1 cellular context compared by ENCODE assay signal in genomic region chrX:153669174-153669890, GRCh38.
A peak's percentile ranks its signal among the peaks of the same experiment; 100 is the strongest.
TF ChIP-seq lines count a peak whose summit lies in the region.

No MANE protein-coding gene starts in this region.

TF ChIP-seq in K562, 482 proteins besides CTCF, POLR2A, EP300 and RAD21:
- TF ChIP-seq SMC3 (conservative IDR thresholded peaks at IDR 0.05; ENCODE audit: insufficient read depth, low read depth, low read length) (peak; percentile 39; the same call in 1 of the 2 replicates), XRCC5 (IDR thresholded peaks at IDR 0.05; ENCODE audit: low read depth, low read length) (0 out of 2 replicates have a peak, but pooled peaks have one; percentile 31), STAT5A (IDR thresholded peaks at IDR 0.05; ENCODE audit: borderline replicate concordance, low read length) (no peak), RBM39 (optimal IDR thresholded peaks at IDR 0.05; ENCODE audit: low read depth, low read length) (no peak), MAFK (IDR thresholded peaks at IDR 0.05; ENCODE audit: low read length) (no peak), YBX1 (IDR thresholded peaks at IDR 0.05) (no peak), MAZ (CRISPR knock-in tag; conservative IDR thresholded peaks at IDR 0.05 in 1 of 2, IDR thresholded peaks at IDR 0.05 in 1 of 2) (0 out of 4 replicates have a peak, but pooled peaks of 1 of the 2 experiments have one; percentile 44), RBM25 (IDR thresholded peaks at IDR 0.05; ENCODE audit: low read depth, low read length, severe bottlenecking) (no peak), MECOM (CRISPR knock-in tag; IDR thresholded peaks at IDR 0.05) (no peak), HDGF (IDR thresholded peaks at IDR 0.05) (no peak), ZNF3 (CRISPR knock-in tag; IDR thresholded peaks at IDR 0.05) (no peak), ELF2 (CRISPR knock-in tag; IDR thresholded peaks at IDR 0.05) (no peak), ZFP1 (CRISPR knock-in tag; IDR thresholded peaks at IDR 0.05) (no peak), ZNF707 (CRISPR knock-in tag; conservative IDR thresholded peaks at IDR 0.05) (no peak), YY1 (IDR thresholded peaks at IDR 0.05; ENCODE audit: borderline replicate concordance in 1 of 3, control insufficient read depth in 1 of 3, extremely low read depth in 1 of 3, insufficient read depth in 3 of 3, insufficient read length in 1 of 3, insufficient replicate concordance in 2 of 3, low read depth in 1 of 3, low read length in 2 of 3) (peak in 2 of 3 experiments; percentile 27 to 67), CTCFL (IDR thresholded peaks at IDR 0.05; ENCODE audit: borderline replicate concordance, insufficient read depth, low read depth, low read length, poor library complexity, severe bottlenecking) (peak; percentile 35), ELF1 (tag; IDR thresholded peaks at IDR 0.05) (no peak), RB1 (IDR thresholded peaks at IDR 0.05; ENCODE audit: low read depth) (peak; percentile 42; the same call in 1 of the 2 replicates), ZFP91 (CRISPR knock-in tag; IDR thresholded peaks at IDR 0.05) (no peak), NONO (IDR thresholded peaks at IDR 0.05; ENCODE audit: low read depth in 2 of 2, low read length in 1 of 2) (0 out of 4 replicates have a peak, but pooled peaks of 1 of the 2 experiments have one; percentile 29), ZNF57 (CRISPR knock-in tag; IDR thresholded peaks at IDR 0.05) (no peak), PML (IDR thresholded peaks at IDR 0.05; ENCODE audit: low read length) (no peak), JUN (IDR thresholded peaks at IDR 0.05; ENCODE audit: borderline replicate concordance, low read depth, low read length) (no peak), JUN (CRISPR knock-in tag; IDR thresholded peaks at IDR 0.05; ENCODE audit: borderline replicate concordance) (no peak), RFX5 (IDR thresholded peaks at IDR 0.05; ENCODE audit: low read depth, low read length) (no peak), ZBTB7A (IDR thresholded peaks at IDR 0.05; ENCODE audit: borderline replicate concordance, control insufficient read depth, low read depth, low read length) (peak; percentile 84), STAT6 (CRISPR knock-in tag; IDR thresholded peaks at IDR 0.05) (no peak), ZKSCAN1 (IDR thresholded peaks at IDR 0.05; ENCODE audit: low read depth, low read length) (no peak), BMI1 (IDR thresholded peaks at IDR 0.05; ENCODE audit: low read length) (no peak), HNRNPLL (IDR thresholded peaks at IDR 0.05; ENCODE audit: low read depth, low read length, poor library complexity, severe bottlenecking) (no peak), TARDBP (IDR thresholded peaks at IDR 0.05) (no peak), BRD4 (IDR thresholded peaks at IDR 0.05) (no peak)
- TF ChIP-seq, protein P1, sequence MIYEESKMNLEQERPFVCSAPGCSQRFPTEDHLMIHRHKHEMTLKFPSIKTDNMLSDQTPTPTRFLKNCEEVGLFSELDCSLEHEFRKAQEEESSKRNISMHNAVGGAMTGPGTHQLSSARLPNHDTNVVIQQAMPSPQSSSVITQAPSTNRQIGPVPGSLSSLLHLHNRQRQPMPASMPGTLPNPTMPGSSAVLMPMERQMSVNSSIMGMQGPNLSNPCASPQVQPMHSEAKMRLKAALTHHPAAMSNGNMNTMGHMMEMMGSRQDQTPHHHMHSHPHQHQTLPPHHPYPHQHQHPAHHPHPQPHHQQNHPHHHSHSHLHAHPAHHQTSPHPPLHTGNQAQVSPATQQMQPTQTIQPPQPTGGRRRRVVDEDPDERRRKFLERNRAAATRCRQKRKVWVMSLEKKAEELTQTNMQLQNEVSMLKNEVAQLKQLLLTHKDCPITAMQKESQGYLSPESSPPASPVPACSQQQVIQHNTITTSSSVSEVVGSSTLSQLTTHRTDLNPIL (CRISPR knock-in tag; IDR thresholded peaks at IDR 0.05): no peak
- TF ChIP-seq, protein P2, sequence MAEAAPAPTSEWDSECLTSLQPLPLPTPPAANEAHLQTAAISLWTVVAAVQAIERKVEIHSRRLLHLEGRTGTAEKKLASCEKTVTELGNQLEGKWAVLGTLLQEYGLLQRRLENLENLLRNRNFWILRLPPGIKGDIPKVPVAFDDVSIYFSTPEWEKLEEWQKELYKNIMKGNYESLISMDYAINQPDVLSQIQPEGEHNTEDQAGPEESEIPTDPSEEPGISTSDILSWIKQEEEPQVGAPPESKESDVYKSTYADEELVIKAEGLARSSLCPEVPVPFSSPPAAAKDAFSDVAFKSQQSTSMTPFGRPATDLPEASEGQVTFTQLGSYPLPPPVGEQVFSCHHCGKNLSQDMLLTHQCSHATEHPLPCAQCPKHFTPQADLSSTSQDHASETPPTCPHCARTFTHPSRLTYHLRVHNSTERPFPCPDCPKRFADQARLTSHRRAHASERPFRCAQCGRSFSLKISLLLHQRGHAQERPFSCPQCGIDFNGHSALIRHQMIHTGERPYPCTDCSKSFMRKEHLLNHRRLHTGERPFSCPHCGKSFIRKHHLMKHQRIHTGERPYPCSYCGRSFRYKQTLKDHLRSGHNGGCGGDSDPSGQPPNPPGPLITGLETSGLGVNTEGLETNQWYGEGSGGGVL (CRISPR knock-in tag; IDR thresholded peaks at IDR 0.05): no peak
TF ChIP-seq in K562: peak in this region for 8.
